1 cellular context compared by ENCODE assay signal in the genomic region with DNA sequence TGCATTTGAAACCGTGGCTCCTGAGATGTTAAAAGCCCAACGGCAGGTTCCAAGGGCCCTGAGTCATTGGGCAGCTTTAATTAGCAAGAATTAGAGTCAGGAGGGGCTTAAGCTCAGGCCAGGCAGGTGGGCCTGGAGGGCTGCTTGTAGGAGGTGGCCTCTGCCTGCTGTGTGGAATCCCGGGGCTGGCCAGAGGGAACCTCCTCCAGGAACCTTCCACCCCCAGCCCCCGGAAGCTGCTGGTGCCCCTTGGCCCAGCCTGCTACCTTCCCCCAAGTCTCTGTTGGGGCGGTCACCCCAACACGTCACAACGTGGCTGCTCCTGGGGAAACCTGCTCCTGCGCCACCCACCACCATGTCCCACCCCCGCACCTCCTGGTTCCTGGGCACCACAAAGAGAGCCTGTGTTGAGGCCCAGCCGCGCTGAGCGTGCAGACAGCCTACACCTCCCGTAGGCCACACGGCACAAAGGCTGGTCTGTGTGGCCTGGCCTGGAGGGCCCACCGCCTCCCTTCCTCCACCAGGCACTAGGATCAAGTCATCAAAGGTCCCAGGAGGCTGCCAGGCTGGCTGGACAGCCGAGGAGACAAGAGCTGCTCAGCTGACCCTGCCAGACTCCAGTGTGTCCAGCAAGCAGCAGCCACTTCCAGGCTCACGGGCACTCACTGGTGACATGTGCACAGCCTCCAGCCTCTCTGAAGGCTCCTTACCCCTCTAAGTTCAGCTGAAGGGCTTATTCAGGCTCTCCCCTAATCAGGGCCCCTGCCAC.
TF ChIP-seq lines count a peak whose summit lies in the region.

No MANE protein-coding gene starts in this region.

TF ChIP-seq in HepG2, 621 proteins besides CTCF, POLR2A, EP300 and RAD21 (continued from another document and continues in another):
- TF ChIP-seq, protein P1, sequence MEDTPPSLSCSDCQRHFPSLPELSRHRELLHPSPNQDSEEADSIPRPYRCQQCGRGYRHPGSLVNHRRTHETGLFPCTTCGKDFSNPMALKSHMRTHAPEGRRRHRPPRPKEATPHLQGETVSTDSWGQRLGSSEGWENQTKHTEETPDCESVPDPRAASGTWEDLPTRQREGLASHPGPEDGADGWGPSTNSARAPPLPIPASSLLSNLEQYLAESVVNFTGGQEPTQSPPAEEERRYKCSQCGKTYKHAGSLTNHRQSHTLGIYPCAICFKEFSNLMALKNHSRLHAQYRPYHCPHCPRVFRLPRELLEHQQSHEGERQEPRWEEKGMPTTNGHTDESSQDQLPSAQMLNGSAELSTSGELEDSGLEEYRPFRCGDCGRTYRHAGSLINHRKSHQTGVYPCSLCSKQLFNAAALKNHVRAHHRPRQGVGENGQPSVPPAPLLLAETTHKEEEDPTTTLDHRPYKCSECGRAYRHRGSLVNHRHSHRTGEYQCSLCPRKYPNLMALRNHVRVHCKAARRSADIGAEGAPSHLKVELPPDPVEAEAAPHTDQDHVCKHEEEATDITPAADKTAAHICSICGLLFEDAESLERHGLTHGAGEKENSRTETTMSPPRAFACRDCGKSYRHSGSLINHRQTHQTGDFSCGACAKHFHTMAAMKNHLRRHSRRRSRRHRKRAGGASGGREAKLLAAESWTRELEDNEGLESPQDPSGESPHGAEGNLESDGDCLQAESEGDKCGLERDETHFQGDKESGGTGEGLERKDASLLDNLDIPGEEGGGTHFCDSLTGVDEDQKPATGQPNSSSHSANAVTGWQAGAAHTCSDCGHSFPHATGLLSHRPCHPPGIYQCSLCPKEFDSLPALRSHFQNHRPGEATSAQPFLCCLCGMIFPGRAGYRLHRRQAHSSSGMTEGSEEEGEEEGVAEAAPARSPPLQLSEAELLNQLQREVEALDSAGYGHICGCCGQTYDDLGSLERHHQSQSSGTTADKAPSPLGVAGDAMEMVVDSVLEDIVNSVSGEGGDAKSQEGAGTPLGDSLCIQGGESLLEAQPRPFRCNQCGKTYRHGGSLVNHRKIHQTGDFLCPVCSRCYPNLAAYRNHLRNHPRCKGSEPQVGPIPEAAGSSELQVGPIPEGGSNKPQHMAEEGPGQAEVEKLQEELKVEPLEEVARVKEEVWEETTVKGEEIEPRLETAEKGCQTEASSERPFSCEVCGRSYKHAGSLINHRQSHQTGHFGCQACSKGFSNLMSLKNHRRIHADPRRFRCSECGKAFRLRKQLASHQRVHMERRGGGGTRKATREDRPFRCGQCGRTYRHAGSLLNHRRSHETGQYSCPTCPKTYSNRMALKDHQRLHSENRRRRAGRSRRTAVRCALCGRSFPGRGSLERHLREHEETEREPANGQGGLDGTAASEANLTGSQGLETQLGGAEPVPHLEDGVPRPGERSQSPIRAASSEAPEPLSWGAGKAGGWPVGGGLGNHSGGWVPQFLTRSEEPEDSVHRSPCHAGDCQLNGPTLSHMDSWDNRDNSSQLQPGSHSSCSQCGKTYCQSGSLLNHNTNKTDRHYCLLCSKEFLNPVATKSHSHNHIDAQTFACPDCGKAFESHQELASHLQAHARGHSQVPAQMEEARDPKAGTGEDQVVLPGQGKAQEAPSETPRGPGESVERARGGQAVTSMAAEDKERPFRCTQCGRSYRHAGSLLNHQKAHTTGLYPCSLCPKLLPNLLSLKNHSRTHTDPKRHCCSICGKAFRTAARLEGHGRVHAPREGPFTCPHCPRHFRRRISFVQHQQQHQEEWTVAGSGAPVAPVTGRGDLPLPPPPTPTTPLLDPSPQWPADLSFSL (CRISPR knock-in tag; IDR thresholded peaks at IDR 0.05), result peak; percentile 63; the same call in 1 of the 2 replicates
- TF ChIP-seq HNRNPLL (IDR thresholded peaks at IDR 0.05; ENCODE audit: low read depth, low read length, poor library complexity, severe bottlenecking), result peak; percentile 90
- peak; percentile 89 for TF ChIP-seq XRCC5 (optimal IDR thresholded peaks at IDR 0.05; ENCODE audit: low read length)
- TF ChIP-seq ZNF256 (CRISPR knock-in tag; conservative IDR thresholded peaks at IDR 0.05), result no peak
- TF ChIP-seq NONO (IDR thresholded peaks at IDR 0.05), result no peak
- peak; percentile 75 for TF ChIP-seq NONO (CRISPR knock-in tag; conservative IDR thresholded peaks at IDR 0.05)
- TF ChIP-seq, protein P2, sequence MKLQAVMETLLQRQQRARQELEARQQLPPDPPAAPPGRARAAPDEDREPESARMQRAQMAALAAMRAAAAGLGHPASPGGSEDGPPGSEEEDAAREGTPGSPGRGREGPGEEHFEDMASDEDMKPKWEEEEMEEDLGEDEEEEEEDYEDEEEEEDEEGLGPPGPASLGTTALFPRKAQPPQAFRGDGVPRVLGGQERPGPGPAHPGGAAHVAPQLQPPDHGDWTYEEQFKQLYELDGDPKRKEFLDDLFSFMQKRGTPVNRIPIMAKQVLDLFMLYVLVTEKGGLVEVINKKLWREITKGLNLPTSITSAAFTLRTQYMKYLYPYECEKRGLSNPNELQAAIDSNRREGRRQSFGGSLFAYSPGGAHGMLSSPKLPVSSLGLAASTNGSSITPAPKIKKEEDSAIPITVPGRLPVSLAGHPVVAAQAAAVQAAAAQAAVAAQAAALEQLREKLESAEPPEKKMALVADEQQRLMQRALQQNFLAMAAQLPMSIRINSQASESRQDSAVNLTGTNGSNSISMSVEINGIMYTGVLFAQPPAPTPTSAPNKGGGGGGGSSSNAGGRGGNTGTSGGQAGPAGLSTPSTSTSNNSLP (IDR thresholded peaks at IDR 0.05; ENCODE audit: low read depth, low read length), result no peak
- TF ChIP-seq ZNF598 (CRISPR knock-in tag; IDR thresholded peaks at IDR 0.05; ENCODE audit: borderline replicate concordance), result 0 out of 2 replicates have a peak, but pooled peaks have one; percentile 67
- no peak for TF ChIP-seq NFKBIZ (CRISPR knock-in tag; IDR thresholded peaks at IDR 0.05)
- TF ChIP-seq, protein P3, sequence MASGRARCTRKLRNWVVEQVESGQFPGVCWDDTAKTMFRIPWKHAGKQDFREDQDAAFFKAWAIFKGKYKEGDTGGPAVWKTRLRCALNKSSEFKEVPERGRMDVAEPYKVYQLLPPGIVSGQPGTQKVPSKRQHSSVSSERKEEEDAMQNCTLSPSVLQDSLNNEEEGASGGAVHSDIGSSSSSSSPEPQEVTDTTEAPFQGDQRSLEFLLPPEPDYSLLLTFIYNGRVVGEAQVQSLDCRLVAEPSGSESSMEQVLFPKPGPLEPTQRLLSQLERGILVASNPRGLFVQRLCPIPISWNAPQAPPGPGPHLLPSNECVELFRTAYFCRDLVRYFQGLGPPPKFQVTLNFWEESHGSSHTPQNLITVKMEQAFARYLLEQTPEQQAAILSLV (CRISPR knock-in tag; IDR thresholded peaks at IDR 0.05; ENCODE audit: borderline replicate concordance), result peak; percentile 70; the same call in 1 of the 2 replicates
- peak; percentile 87 for TF ChIP-seq HDAC2 (CRISPR knock-in tag; IDR thresholded peaks at IDR 0.05)
- TF ChIP-seq, protein P4, sequence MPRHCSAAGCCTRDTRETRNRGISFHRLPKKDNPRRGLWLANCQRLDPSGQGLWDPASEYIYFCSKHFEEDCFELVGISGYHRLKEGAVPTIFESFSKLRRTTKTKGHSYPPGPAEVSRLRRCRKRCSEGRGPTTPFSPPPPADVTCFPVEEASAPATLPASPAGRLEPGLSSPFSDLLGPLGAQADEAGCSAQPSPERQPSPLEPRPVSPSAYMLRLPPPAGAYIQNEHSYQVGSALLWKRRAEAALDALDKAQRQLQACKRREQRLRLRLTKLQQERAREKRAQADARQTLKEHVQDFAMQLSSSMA (CRISPR knock-in tag; IDR thresholded peaks at IDR 0.05), result peak; percentile 92; the same call in 1 of the 2 replicates
- 0 out of 2 replicates have a peak, but pooled peaks have one; percentile 24 for TF ChIP-seq SSRP1 (CRISPR knock-in tag; IDR thresholded peaks at IDR 0.05)
- TF ChIP-seq, protein P5, sequence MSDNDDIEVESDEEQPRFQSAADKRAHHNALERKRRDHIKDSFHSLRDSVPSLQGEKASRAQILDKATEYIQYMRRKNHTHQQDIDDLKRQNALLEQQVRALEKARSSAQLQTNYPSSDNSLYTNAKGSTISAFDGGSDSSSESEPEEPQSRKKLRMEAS (IDR thresholded peaks at IDR 0.05), result peak; percentile 91
- no peak for TF ChIP-seq PHF5A (CRISPR knock-in tag; IDR thresholded peaks at IDR 0.05; ENCODE audit: low read depth, unreplicated experiment)
- no peak for TF ChIP-seq SP1 (IDR thresholded peaks at IDR 0.05)
- 0 out of 2 replicates have a peak, but pooled peaks have one; percentile 50 for TF ChIP-seq SP1 (CRISPR knock-in tag; IDR thresholded peaks at IDR 0.05)
- 0 out of 2 replicates have a peak, but pooled peaks have one; percentile 77 for TF ChIP-seq ISL2 (CRISPR knock-in tag; IDR thresholded peaks at IDR 0.05)
- TF ChIP-seq CCDC6 (CRISPR knock-in tag; IDR thresholded peaks at IDR 0.05), result peak; percentile 63
- TF ChIP-seq CBX5 (CRISPR knock-in tag; IDR thresholded peaks at IDR 0.05; ENCODE audit: borderline replicate concordance), result peak; percentile 46; the same call in 1 of the 2 replicates
- no peak for TF ChIP-seq ATRX (CRISPR knock-in tag; IDR thresholded peaks at IDR 0.05; ENCODE audit: borderline replicate concordance)
- no peak for TF ChIP-seq FOXA1 (IDR thresholded peaks at IDR 0.05)
- TF ChIP-seq FOXA1 (CRISPR knock-in tag; IDR thresholded peaks at IDR 0.05), result peak; percentile 39; the same call in 1 of the 2 replicates
- TF ChIP-seq, protein P6, sequence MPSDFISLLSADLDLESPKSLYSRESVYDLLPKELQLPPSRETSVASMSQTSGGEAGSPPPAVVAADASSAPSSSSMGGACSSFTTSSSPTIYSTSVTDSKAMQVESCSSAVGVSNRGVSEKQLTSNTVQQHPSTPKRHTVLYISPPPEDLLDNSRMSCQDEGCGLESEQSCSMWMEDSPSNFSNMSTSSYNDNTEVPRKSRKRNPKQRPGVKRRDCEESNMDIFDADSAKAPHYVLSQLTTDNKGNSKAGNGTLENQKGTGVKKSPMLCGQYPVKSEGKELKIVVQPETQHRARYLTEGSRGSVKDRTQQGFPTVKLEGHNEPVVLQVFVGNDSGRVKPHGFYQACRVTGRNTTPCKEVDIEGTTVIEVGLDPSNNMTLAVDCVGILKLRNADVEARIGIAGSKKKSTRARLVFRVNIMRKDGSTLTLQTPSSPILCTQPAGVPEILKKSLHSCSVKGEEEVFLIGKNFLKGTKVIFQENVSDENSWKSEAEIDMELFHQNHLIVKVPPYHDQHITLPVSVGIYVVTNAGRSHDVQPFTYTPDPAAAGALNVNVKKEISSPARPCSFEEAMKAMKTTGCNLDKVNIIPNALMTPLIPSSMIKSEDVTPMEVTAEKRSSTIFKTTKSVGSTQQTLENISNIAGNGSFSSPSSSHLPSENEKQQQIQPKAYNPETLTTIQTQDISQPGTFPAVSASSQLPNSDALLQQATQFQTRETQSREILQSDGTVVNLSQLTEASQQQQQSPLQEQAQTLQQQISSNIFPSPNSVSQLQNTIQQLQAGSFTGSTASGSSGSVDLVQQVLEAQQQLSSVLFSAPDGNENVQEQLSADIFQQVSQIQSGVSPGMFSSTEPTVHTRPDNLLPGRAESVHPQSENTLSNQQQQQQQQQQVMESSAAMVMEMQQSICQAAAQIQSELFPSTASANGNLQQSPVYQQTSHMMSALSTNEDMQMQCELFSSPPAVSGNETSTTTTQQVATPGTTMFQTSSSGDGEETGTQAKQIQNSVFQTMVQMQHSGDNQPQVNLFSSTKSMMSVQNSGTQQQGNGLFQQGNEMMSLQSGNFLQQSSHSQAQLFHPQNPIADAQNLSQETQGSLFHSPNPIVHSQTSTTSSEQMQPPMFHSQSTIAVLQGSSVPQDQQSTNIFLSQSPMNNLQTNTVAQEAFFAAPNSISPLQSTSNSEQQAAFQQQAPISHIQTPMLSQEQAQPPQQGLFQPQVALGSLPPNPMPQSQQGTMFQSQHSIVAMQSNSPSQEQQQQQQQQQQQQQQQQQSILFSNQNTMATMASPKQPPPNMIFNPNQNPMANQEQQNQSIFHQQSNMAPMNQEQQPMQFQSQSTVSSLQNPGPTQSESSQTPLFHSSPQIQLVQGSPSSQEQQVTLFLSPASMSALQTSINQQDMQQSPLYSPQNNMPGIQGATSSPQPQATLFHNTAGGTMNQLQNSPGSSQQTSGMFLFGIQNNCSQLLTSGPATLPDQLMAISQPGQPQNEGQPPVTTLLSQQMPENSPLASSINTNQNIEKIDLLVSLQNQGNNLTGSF (CRISPR knock-in tag; IDR thresholded peaks at IDR 0.05), result 0 out of 2 replicates have a peak, but pooled peaks have one; percentile 49
- TF ChIP-seq, protein P7, sequence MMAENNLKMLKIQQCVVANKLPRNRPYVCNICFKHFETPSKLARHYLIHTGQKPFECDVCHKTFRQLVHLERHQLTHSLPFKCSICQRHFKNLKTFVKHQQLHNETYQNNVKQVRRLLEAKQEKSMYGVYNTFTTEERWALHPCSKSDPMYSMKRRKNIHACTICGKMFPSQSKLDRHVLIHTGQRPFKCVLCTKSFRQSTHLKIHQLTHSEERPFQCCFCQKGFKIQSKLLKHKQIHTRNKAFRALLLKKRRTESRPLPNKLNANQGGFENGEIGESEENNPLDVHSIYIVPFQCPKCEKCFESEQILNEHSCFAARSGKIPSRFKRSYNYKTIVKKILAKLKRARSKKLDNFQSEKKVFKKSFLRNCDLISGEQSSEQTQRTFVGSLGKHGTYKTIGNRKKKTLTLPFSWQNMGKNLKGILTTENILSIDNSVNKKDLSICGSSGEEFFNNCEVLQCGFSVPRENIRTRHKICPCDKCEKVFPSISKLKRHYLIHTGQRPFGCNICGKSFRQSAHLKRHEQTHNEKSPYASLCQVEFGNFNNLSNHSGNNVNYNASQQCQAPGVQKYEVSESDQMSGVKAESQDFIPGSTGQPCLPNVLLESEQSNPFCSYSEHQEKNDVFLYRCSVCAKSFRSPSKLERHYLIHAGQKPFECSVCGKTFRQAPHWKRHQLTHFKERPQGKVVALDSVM (CRISPR knock-in tag; IDR thresholded peaks at IDR 0.05), result peak; percentile 61; the same call in 1 of the 2 replicates
- TF ChIP-seq MEIS2 (CRISPR knock-in tag; IDR thresholded peaks at IDR 0.05), result peak; percentile 86; the same call in 1 of the 2 replicates
- peak; percentile 79 for TF ChIP-seq TBX2 (CRISPR knock-in tag; IDR thresholded peaks at IDR 0.05; ENCODE audit: borderline replicate concordance)
- TF ChIP-seq TCF7L2 (IDR thresholded peaks at IDR 0.05; ENCODE audit: low read depth, low read length), result no peak
- peak; percentile 71; the same call in 1 of the 2 replicates for TF ChIP-seq ZNF343 (CRISPR knock-in tag; IDR thresholded peaks at IDR 0.05)
- TF ChIP-seq ZNF607 (CRISPR knock-in tag; IDR thresholded peaks at IDR 0.05; ENCODE audit: borderline replicate concordance), result no peak
- TF ChIP-seq CBX1 (IDR thresholded peaks at IDR 0.05; ENCODE audit: low read depth), result peak; percentile 51
